Comparison of ENCODE assay signal across 24 cellular contexts in genomic region chr3:44280631-44281030, GRCh38. TPM values are rescaled to one million over a fixed set of nuclear protein-coding genes. Genes with fewer than 3 reads are reported as not detected.
"Had no signal": no experiment of that assay in that cellular context is flagged by ENCODE, and none has a peak within 500 bp of the region (broad histone marks: within the 10 kb centered on the region; RNA-seq: fewer than 3 reads in every experiment).

No MANE protein-coding gene starts in this region.

- H3K36me3 Mint-ChIP-seq: stimulated activated effector memory CD8-positive, alpha-beta T cell treated with anti-CD3 and anti-CD28 coated beads, Interleukin-12 subunit alpha, Interleukin-12 subunit beta, amount 100 ng/mL, for 72 hours had no signal

- ATAC-seq: left lobe of liver; mucosa of descending colon; natural killer cell treated with Interleukin-12 subunit alpha and Interleukin-12 subunit beta and Interleukin-15 and Interleukin-18, amount 100 ng/mL, for 72 hours; pancreas; right cardiac atrium; stimulated activated effector memory CD8-positive, alpha-beta T cell treated with anti-CD3 and anti-CD28 coated beads, Interleukin-12 subunit alpha, Interleukin-12 subunit beta, amount 100 ng/mL, for 72 hours; stimulated activated naive CD8-positive, alpha-beta T cell treated with anti-CD3 and anti-CD28 coated beads, Interleukin-15, Interleukin-2, amounts not matched to agents 100 U/mL and 50 U/mL, for 24 hours had no signal

- H3K27ac ChIP-seq: colonic mucosa, pancreas, suprapubic skin, thyroid gland, upper lobe of left lung, uterus had no signal

- H3K27me3 ChIP-seq: colonic mucosa, pancreas, thyroid gland, upper lobe of left lung, uterus had no signal

- H3K9me3 Mint-ChIP-seq: natural killer cell treated with Interleukin-12 subunit alpha and Interleukin-12 subunit beta and Interleukin-15 and Interleukin-18, amount 100 ng/mL, for 72 hours; stimulated activated effector memory CD8-positive, alpha-beta T cell treated with anti-CD3 and anti-CD28 coated beads, Interleukin-12 subunit alpha, Interleukin-12 subunit beta, amount 100 ng/mL, for 72 hours had no signal

- H3K4me1 ChIP-seq: colonic mucosa, pancreas, suprapubic skin, thyroid gland, upper lobe of left lung, uterus had no signal

- DNase-seq: colonic mucosa; effector CD4-positive, alpha-beta T cell; foreskin melanocyte; head of caudate nucleus; hippocampal formation; islet precursor cell; mammary epithelial cell; mucosa of descending colon; occipital lobe; pancreas; right cardiac atrium; stimulated activated CD4-positive, alpha-beta T cell treated with anti-CD3 and anti-CD28 coated beads, Interleukin-4, amount 100 ng/mL, for 1 hour; stimulated activated CD8-positive, alpha-beta memory T cell treated with anti-CD3 and anti-CD28 coated beads, Interleukin-4, amount 100 ng/mL, for 48 hours; stimulated activated naive CD8-positive, alpha-beta T cell treated with anti-CD3 and anti-CD28 coated beads, Interleukin-15, Interleukin-2, amounts not matched to agents 100 U/mL and 50 U/mL, for 24 hours; thyroid gland; upper lobe of left lung; uterus had no signal

- H3K9me3 ChIP-seq: colonic mucosa, mucosa of descending colon, pancreas, suprapubic skin, thyroid gland, uterus had no signal

- H3K27me3 Mint-ChIP-seq: progenitor cell of endocrine pancreas had no signal

- H3K4me1 Mint-ChIP-seq: stimulated activated effector memory CD8-positive, alpha-beta T cell treated with anti-CD3 and anti-CD28 coated beads, Interleukin-12 subunit alpha, Interleukin-12 subunit beta, amount 100 ng/mL, for 72 hours had no signal

- H3K27ac Mint-ChIP-seq: natural killer cell treated with Interleukin-12 subunit alpha and Interleukin-12 subunit beta and Interleukin-15 and Interleukin-18, amount 100 ng/mL, for 72 hours; progenitor cell of endocrine pancreas; stimulated activated effector memory CD8-positive, alpha-beta T cell treated with anti-CD3 and anti-CD28 coated beads, Interleukin-12 subunit alpha, Interleukin-12 subunit beta, amount 100 ng/mL, for 72 hours had no signal

- H3K4me3 Mint-ChIP-seq: natural killer cell treated with Interleukin-12 subunit alpha and Interleukin-12 subunit beta and Interleukin-15 and Interleukin-18, amount 100 ng/mL, for 72 hours; stimulated activated effector memory CD8-positive, alpha-beta T cell treated with anti-CD3 and anti-CD28 coated beads, Interleukin-12 subunit alpha, Interleukin-12 subunit beta, amount 100 ng/mL, for 72 hours had no signal

RNA-seq across cellular contexts. Expression of gene TOPAZ1, which starts 38.9 kb away (rescaled TPM):
- total RNA-seq: colonic mucosa; dermis microvascular lymphatic vessel endothelial cell; left lobe of liver; lower leg skin; mammary epithelial cell; mucosa of descending colon; natural killer cell treated with Interleukin-12 subunit alpha and Interleukin-12 subunit beta and Interleukin-15 and Interleukin-18, amount 100 ng/mL, for 72 hours; pancreas; progenitor cell of endocrine pancreas; right cardiac atrium; suprapubic skin; upper lobe of left lung had no signal
